Comparison of ENCODE assay signal across 11 cellular contexts in genomic region chr2:143455317-143455716, GRCh38.
"Had no signal": no experiment of that assay in that cellular context is flagged by ENCODE, and none has a peak within 500 bp of the region (broad histone marks: within the 10 kb centered on the region; RNA-seq: fewer than 3 reads in every experiment).

No MANE protein-coding gene starts in this region.

- H3K9ac ChIP-seq: GM23248 had no signal

- H3K4me3 Mint-ChIP-seq: GM23338, H9, HFFc6 had no signal

- ATAC-seq: GM23338, HCT116 had no signal

- H3K4me3 ChIP-seq: GM23248, GM23338, HAP-1 had no signal

- H3K9me3 Mint-ChIP-seq: GM23338, H9, HFFc6 had no signal

- H3K4me1 Mint-ChIP-seq: GM23338 had no signal

- FAIRE-seq: H1, H54 had no signal

- H3K4me2 ChIP-seq: GM23338 had no signal

- H3K9me3 ChIP-seq: HAP-1 had no signal

- H3K36me3 ChIP-seq: HAP-1 had no signal

- H3K27ac ChIP-seq: GM23248 had no signal

- H2AFZ ChIP-seq: GM23248, GM23338 had no signal

- H3K27ac Mint-ChIP-seq: GM23338, H9, HFFc6 had no signal

- DNase-seq: GM23248, GOT3, H7, H9, HCEC 1CT, HFFc6 had no signal
